In genomic region chr17:79974786-79975497, GRCh38 we compare ENCODE assay signal across 13 cellular contexts.
DNase-seq lines count a peak whose midpoint lies in the region; ATAC-seq and TF ChIP-seq lines count a peak whose summit lies in the region.
"Had no signal": no experiment of that assay in that cellular context is flagged by ENCODE, and none has a peak within 500 bp of the region (broad histone marks: within the 10 kb centered on the region; RNA-seq: fewer than 3 reads in every experiment).

No MANE protein-coding gene starts in this region.

- ATAC-seq in SK-N-SH treated with all-trans-retinoic acid at 6 μM for 48 hours = no peak
- no peak for ATAC-seq in T-cell (replicated peaks in 1 of 4)
- ATAC-seq in HG03457 (IDR thresholded peaks at IDR 0.05; ENCODE audit: unreplicated experiment) = no peak
- no peak for ATAC-seq in HG03095 (IDR thresholded peaks at IDR 0.05; ENCODE audit: unreplicated experiment)

- no peak overlapping the region for H3K27ac ChIP-seq in SK-N-SH (ENCODE audit: low read depth in 2 of 2, low read length in 1 of 2)
- no peak overlapping the region for H3K27ac ChIP-seq in Karpas-422 (ENCODE audit: low read length)
- H3K27ac ChIP-seq: SK-N-MC had no signal

- H4K20me1 ChIP-seq in SK-N-SH (ENCODE audit: insufficient read depth) = no peaks in the 10 kb centered on the region; the same call in 1 of the 2 replicates
- 0 out of 2 replicates have a peak, but pooled peaks cover 3% of the 10 kb centered on the region for H4K20me1 ChIP-seq in Karpas-422 (ENCODE audit: insufficient read depth, low read depth, low read length)

- no peaks in the 10 kb centered on the region for H3K9me3 ChIP-seq in SK-N-SH
- no peaks in the 10 kb centered on the region for H3K9me3 ChIP-seq in Karpas-422 (ENCODE audit: low read length)

- no peaks in the 10 kb centered on the region for H3K9me2 ChIP-seq in SK-N-SH
- H3K9me2 ChIP-seq in Karpas-422 (replicated peaks; ENCODE audit: insufficient read depth, low read length) = no peaks in the 10 kb centered on the region

- no peaks in the 10 kb centered on the region for H3K27me3 ChIP-seq in SK-N-SH (ENCODE audit: insufficient read depth)
- no peaks in the 10 kb centered on the region for H3K27me3 ChIP-seq in Karpas-422 (ENCODE audit: low read length)

- DNase-seq in SK-N-SH (peak; percentile 35), Karpas-422 (peak; percentile 79), ecto neural progenitor cell (ENCODE audit: low spot score) (peak; percentile 65), progenitor cell of endocrine pancreas (ENCODE audit: low spot score, unreplicated experiment) (no peak), T-cell (no peak)
- DNase-seq: caudate nucleus, GOT3, naive B cell, NCI-H2171 had no signal

- CTCF ChIA-PET in SK-N-SH (lab: Yijun Ruan, JAX) = interaction anchor here (0.7 to 4.2 kb wide), 14 partner anchors 10 to 286 kb away, joined by 3 to 24 read pairs (median 4); no protein-coding TSS in a partner anchor
- CTCF ChIA-PET in T-cell (lab: Charles Lee) = no interaction called here

- POLR2A ChIA-PET in SK-N-SH (lab: Yijun Ruan, JAX) = no interaction called here
- POLR2A ChIA-PET in T-cell (lab: Charles Lee) = interaction anchor here in 1 of 2 donors (0.7 kb wide), 1 partner anchor 10 kb away, joined by 3 read pairs; no protein-coding TSS in a partner anchor

- no peak for TF ChIP-seq RAD21 in SK-N-SH (IDR thresholded peaks at IDR 0.05; ENCODE audit: low read length)

- H3K36me3 ChIP-seq in SK-N-SH (replicated peaks in 1 of 2; ENCODE audit: control insufficient read depth in 1 of 2, insufficient read depth in 2 of 2, low read length in 1 of 2) (peaks cover 10 to 23% of the 10 kb centered on the region in 2 experiments), Karpas-422 (ENCODE audit: insufficient read depth, low read length) (no peaks in the 10 kb centered on the region)

- H3K4me3 ChIP-seq in SK-N-SH (ENCODE audit: low read depth in 2 of 2, low read length in 1 of 2) (no peak overlapping the region), Karpas-422 (ENCODE audit: low read length) (no peak overlapping the region)
- H3K4me3 ChIP-seq: SK-N-MC had no signal

- H3K9me3 Mint-ChIP-seq in progenitor cell of endocrine pancreas (ENCODE audit: low read depth) (no peaks in the 10 kb centered on the region), T-cell (no peaks in the 10 kb centered on the region)
- H3K9me3 Mint-ChIP-seq: naive B cell had no signal

- 93% methylated on average over 21 of the region's 21 CpGs for WGBS in SK-N-SH (ENCODE audit: low lambda C conversion rate)

- no peak for TF ChIP-seq EP300 in SK-N-SH (IDR thresholded peaks at IDR 0.05; ENCODE audit: borderline replicate concordance in 1 of 2, low read depth in 1 of 2, low read length in 1 of 2)

- H3K79me2 ChIP-seq in SK-N-SH (ENCODE audit: insufficient read depth) (0 out of 2 replicates have a peak, but pooled peaks cover 5% of the 10 kb centered on the region), Karpas-422 (ENCODE audit: low read length) (no peaks in the 10 kb centered on the region)

- no peaks in the 10 kb centered on the region for H3F3A ChIP-seq in SK-N-SH (replicated peaks; ENCODE audit: insufficient read depth)

- H3K4me2 ChIP-seq in SK-N-SH (no peak overlapping the region), Karpas-422 (ENCODE audit: low read depth, low read length, poor library complexity, severe bottlenecking) (no peak overlapping the region)

- H3K27ac Mint-ChIP-seq in progenitor cell of endocrine pancreas (no peak overlapping the region), T-cell (no peak overlapping the region)
- H3K27ac Mint-ChIP-seq: naive B cell had no signal

- H3K36me3 Mint-ChIP-seq in progenitor cell of endocrine pancreas (ENCODE audit: insufficient read depth) (peaks cover 7% of the 10 kb centered on the region), T-cell (peaks cover 3% of the 10 kb centered on the region)
- H3K36me3 Mint-ChIP-seq: naive B cell had no signal

- peaks cover 0 to 9% of the 10 kb centered on the region in 2 experiments; a peak in 1 of 4 replicates for H3K4me1 ChIP-seq in SK-N-SH (ENCODE audit: control insufficient read depth in 1 of 2, insufficient read depth in 2 of 2, low read depth in 1 of 2, low read length in 1 of 2)
- no peaks in the 10 kb centered on the region for H3K4me1 ChIP-seq in Karpas-422 (ENCODE audit: low read length)

- H2AFZ ChIP-seq in SK-N-SH (ENCODE audit: low read depth) (no peak overlapping the region), Karpas-422 (ENCODE audit: low read length) (no peak overlapping the region)

- H3K27me3 Mint-ChIP-seq in progenitor cell of endocrine pancreas = no peaks in the 10 kb centered on the region
- H3K27me3 Mint-ChIP-seq in T-cell = peaks cover 4 to 5% of the 10 kb centered on the region in 2 donors
- H3K27me3 Mint-ChIP-seq: naive B cell had no signal

- H3K4me1 Mint-ChIP-seq in progenitor cell of endocrine pancreas (ENCODE audit: low read depth) = peaks cover 6% of the 10 kb centered on the region
- H3K4me1 Mint-ChIP-seq in T-cell = peaks cover 0 to 6% (median 0%) of the 10 kb centered on the region in 3 donors

- H3K4me3 Mint-ChIP-seq in progenitor cell of endocrine pancreas (ENCODE audit: low read depth) = no peak overlapping the region
- H3K4me3 Mint-ChIP-seq in T-cell = no peak overlapping the region
- H3K4me3 Mint-ChIP-seq: naive B cell had no signal

- H3K9ac ChIP-seq in SK-N-SH (no peak overlapping the region), Karpas-422 (ENCODE audit: low read length) (no peak overlapping the region)

- TF ChIP-seq CTCF in SK-N-SH (IDR thresholded peaks at IDR 0.05) (peak; percentile 33), progenitor cell of endocrine pancreas (IDR thresholded peaks at IDR 0.05; ENCODE audit: unreplicated experiment) (peak; percentile 23)

TF ChIP-seq in SK-N-SH, 30 proteins besides CTCF, POLR2A, EP300 and RAD21:
- no peak for TF ChIP-seq ZBTB33 (IDR thresholded peaks at IDR 0.05; ENCODE audit: borderline replicate concordance, low read depth)

TF ChIP-seq in SK-N-SH treated with all-trans-retinoic acid at 6 μM for 48 hours, 23 proteins besides CTCF, POLR2A, EP300 and RAD21:
- TF ChIP-seq ZC3H10 (CRISPR knock-in tag; IDR thresholded peaks at IDR 0.05) (no peak), ISL1 (CRISPR knock-in tag; IDR thresholded peaks at IDR 0.05) (no peak), CSDC2 (CRISPR knock-in tag; IDR thresholded peaks at IDR 0.05) (no peak), CREB5 (CRISPR knock-in tag; IDR thresholded peaks at IDR 0.05; ENCODE audit: low read depth) (no peak), TCF4 (CRISPR knock-in tag; IDR thresholded peaks at IDR 0.05; ENCODE audit: borderline replicate concordance) (no peak), ESRRG (CRISPR knock-in tag; IDR thresholded peaks at IDR 0.05) (no peak), TOX (CRISPR knock-in tag; IDR thresholded peaks at IDR 0.05; ENCODE audit: borderline replicate concordance) (no peak), BACH2 (CRISPR knock-in tag; IDR thresholded peaks at IDR 0.05; ENCODE audit: borderline replicate concordance) (no peak)

Comparison
In these comparisons a context has a peak if more than half of its experiments do, and no peak if none do; other contexts are left out.
1. DNase-seq: peak in SK-N-SH (single experiment), Karpas-422 (single experiment) and ecto neural progenitor cell (single experiment); none in progenitor cell of endocrine pancreas (single experiment) and T-cell (0 of 34).